1 cellular context compared by ENCODE assay signal in the genomic region with DNA sequence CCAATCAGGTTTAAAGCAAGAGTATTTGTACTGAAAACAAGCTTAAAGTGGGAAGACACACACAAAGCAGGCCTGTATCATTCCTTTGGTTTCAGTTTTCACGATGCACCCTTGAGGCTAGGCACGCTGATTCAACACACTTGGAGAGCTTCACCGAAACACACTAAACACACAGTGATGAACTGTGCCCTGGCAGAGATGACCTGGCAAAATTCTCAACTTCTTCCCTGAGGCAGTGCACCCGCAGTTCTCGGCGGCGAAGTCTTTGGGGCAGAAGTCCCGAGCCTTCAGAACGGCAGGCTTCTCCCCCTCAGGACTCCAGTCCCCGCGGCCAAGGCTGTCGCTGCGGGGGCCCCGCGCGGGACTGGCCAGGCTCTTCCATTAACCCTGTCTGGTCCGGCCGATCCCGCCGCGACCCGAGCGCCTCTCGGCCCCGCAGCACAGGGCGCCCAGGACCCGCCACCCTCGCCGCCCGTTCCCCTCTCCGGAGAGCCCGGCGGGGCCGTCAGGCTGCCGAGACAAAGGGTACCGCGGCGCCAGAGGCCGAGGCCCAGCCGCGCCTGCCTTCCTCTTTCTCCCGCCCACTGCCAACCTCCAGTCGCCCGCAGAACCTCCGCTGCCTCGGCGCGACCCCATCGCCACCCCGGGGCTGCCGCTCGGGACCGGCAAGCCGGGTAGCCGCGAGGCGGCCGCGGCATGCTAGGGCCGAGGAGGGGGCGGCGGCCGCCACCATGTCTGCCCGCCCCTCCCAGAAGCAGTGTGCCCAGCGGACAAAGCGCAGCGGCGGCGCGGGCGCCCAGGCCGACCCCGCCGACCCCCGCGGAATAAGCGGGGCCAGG.
TF ChIP-seq lines count a peak whose summit lies in the region.

No MANE protein-coding gene starts in this region.

TF ChIP-seq in HepG2, 621 proteins besides CTCF, POLR2A, EP300 and RAD21 (continued from another document and continues in another):
- TF ChIP-seq ZNF574 (CRISPR knock-in tag; IDR thresholded peaks at IDR 0.05) (0 out of 2 replicates have a peak, but pooled peaks have one; percentile 9), ZFX (CRISPR knock-in tag; IDR thresholded peaks at IDR 0.05; ENCODE audit: low read depth) (peak; percentile 72), ZNF557 (CRISPR knock-in tag; IDR thresholded peaks at IDR 0.05) (0 out of 2 replicates have a peak, but pooled peaks have one; percentile 25), DNMT3B (CRISPR knock-in tag; conservative IDR thresholded peaks at IDR 0.05) (0 out of 2 replicates have a peak, but pooled peaks have one; percentile 24), DBP (CRISPR knock-in tag; IDR thresholded peaks at IDR 0.05; ENCODE audit: not compliant biosample characterization) (no peak), ZFP37 (CRISPR knock-in tag; IDR thresholded peaks at IDR 0.05; ENCODE audit: borderline replicate concordance) (0 out of 2 replicates have a peak, but pooled peaks have one; percentile 34), TBX2 (CRISPR knock-in tag; IDR thresholded peaks at IDR 0.05; ENCODE audit: borderline replicate concordance) (no peak), POGK (CRISPR knock-in tag; conservative IDR thresholded peaks at IDR 0.05) (peak; percentile 5; the same call in 1 of the 2 replicates), CHCHD3 (CRISPR knock-in tag; IDR thresholded peaks at IDR 0.05) (peak; percentile 74), AKAP8 (CRISPR knock-in tag; IDR thresholded peaks at IDR 0.05) (0 out of 2 replicates have a peak, but pooled peaks have one; percentile 32), HMGA1 (CRISPR knock-in tag; conservative IDR thresholded peaks at IDR 0.05) (no peak), HOMEZ (CRISPR knock-in tag; IDR thresholded peaks at IDR 0.05; ENCODE audit: low read depth) (no peak), ISL2 (CRISPR knock-in tag; IDR thresholded peaks at IDR 0.05) (0 out of 2 replicates have a peak, but pooled peaks have one; percentile 36), KLF16 (CRISPR knock-in tag; IDR thresholded peaks at IDR 0.05) (peak in 1 of 2 experiments; percentile 48; a peak in 1 of 4 replicates), NCOA2 (CRISPR knock-in tag; IDR thresholded peaks at IDR 0.05) (0 out of 2 replicates have a peak, but pooled peaks have one; percentile 21), ZSCAN31 (CRISPR knock-in tag; IDR thresholded peaks at IDR 0.05; ENCODE audit: low read depth) (peak; percentile 12; the same call in 1 of the 2 replicates), ZNF709 (CRISPR knock-in tag; IDR thresholded peaks at IDR 0.05) (peak; percentile 8; the same call in 1 of the 2 replicates), ZFY (CRISPR knock-in tag; IDR thresholded peaks at IDR 0.05) (peak; percentile 49), TMF1 (CRISPR knock-in tag; IDR thresholded peaks at IDR 0.05; ENCODE audit: low read depth) (no peak), BCL6 (CRISPR knock-in tag; IDR thresholded peaks at IDR 0.05) (0 out of 2 replicates have a peak, but pooled peaks have one; percentile 26), ZNF652 (CRISPR knock-in tag; IDR thresholded peaks at IDR 0.05; ENCODE audit: borderline replicate concordance, low read depth) (peak; percentile 71), ZNF749 (CRISPR knock-in tag; IDR thresholded peaks at IDR 0.05; ENCODE audit: borderline replicate concordance) (peak; percentile 77), MAFK (conservative IDR thresholded peaks at IDR 0.05 in 1 of 2, IDR thresholded peaks at IDR 0.05 in 1 of 2; ENCODE audit: low read length in 2 of 2) (0 out of 4 replicates have a peak, but pooled peaks have one; percentile 6 to 54), ZSCAN20 (CRISPR knock-in tag; IDR thresholded peaks at IDR 0.05; ENCODE audit: borderline replicate concordance) (no peak; the same call in 1 of the 2 replicates), ELF3 (CRISPR knock-in tag; IDR thresholded peaks at IDR 0.05) (0 out of 2 replicates have a peak, but pooled peaks have one; percentile 32), TBL1XR1 (IDR thresholded peaks at IDR 0.05; ENCODE audit: borderline replicate concordance, low read length, partially characterized antibody) (no peak), NCOR1 (IDR thresholded peaks at IDR 0.05; ENCODE audit: borderline replicate concordance, low read length) (no peak), ZNF12 (CRISPR knock-in tag; IDR thresholded peaks at IDR 0.05) (0 out of 2 replicates have a peak, but pooled peaks have one; percentile 30), JARID2 (CRISPR knock-in tag; IDR thresholded peaks at IDR 0.05; ENCODE audit: insufficient replicate concordance) (no peak), ZNF558 (CRISPR knock-in tag; IDR thresholded peaks at IDR 0.05; ENCODE audit: borderline replicate concordance) (peak; percentile 74; the same call in 1 of the 2 replicates), XRCC5 (optimal IDR thresholded peaks at IDR 0.05; ENCODE audit: low read length) (no peak), FIP1L1 (IDR thresholded peaks at IDR 0.05; ENCODE audit: borderline replicate concordance, insufficient read depth, low read depth, low read length) (no peak), SOX13 (IDR thresholded peaks at IDR 0.05) (no peak), SOX13 (CRISPR knock-in tag; conservative IDR thresholded peaks at IDR 0.05 in 1 of 2, IDR thresholded peaks at IDR 0.05 in 1 of 2) (peak in 1 of 2 experiments; percentile 21; a peak in 1 of 4 replicates), SRSF9 (IDR thresholded peaks at IDR 0.05; ENCODE audit: borderline replicate concordance, insufficient read depth, low read depth, low read length, poor library complexity, severe bottlenecking) (no peak), RFXAP (CRISPR knock-in tag; IDR thresholded peaks at IDR 0.05; ENCODE audit: borderline replicate concordance) (peak; percentile 53; the same call in 1 of the 2 replicates), YEATS2 (CRISPR knock-in tag; IDR thresholded peaks at IDR 0.05; ENCODE audit: borderline replicate concordance) (peak; percentile 39; the same call in 1 of the 2 replicates), ZNF441 (CRISPR knock-in tag; IDR thresholded peaks at IDR 0.05; ENCODE audit: borderline replicate concordance) (peak; percentile 25; the same call in 1 of the 2 replicates), KDM2A (CRISPR knock-in tag; IDR thresholded peaks at IDR 0.05; ENCODE audit: borderline replicate concordance, low read depth) (0 out of 2 replicates have a peak, but pooled peaks have one; percentile 39)
- TF ChIP-seq, protein P1, sequence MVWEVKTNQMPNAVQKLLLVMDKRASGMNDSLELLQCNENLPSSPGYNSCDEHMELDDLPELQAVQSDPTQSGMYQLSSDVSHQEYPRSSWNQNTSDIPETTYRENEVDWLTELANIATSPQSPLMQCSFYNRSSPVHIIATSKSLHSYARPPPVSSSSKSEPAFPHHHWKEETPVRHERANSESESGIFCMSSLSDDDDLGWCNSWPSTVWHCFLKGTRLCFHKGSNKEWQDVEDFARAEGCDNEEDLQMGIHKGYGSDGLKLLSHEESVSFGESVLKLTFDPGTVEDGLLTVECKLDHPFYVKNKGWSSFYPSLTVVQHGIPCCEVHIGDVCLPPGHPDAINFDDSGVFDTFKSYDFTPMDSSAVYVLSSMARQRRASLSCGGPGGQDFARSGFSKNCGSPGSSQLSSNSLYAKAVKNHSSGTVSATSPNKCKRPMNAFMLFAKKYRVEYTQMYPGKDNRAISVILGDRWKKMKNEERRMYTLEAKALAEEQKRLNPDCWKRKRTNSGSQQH (CRISPR knock-in tag; IDR thresholded peaks at IDR 0.05; ENCODE audit: low read depth): 0 out of 2 replicates have a peak, but pooled peaks have one; percentile 44
- TF ChIP-seq, protein P2, sequence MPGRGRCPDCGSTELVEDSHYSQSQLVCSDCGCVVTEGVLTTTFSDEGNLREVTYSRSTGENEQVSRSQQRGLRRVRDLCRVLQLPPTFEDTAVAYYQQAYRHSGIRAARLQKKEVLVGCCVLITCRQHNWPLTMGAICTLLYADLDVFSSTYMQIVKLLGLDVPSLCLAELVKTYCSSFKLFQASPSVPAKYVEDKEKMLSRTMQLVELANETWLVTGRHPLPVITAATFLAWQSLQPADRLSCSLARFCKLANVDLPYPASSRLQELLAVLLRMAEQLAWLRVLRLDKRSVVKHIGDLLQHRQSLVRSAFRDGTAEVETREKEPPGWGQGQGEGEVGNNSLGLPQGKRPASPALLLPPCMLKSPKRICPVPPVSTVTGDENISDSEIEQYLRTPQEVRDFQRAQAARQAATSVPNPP (CRISPR knock-in tag; IDR thresholded peaks at IDR 0.05): 0 out of 2 replicates have a peak, but pooled peaks have one; percentile 11
- TF ChIP-seq, protein P3, sequence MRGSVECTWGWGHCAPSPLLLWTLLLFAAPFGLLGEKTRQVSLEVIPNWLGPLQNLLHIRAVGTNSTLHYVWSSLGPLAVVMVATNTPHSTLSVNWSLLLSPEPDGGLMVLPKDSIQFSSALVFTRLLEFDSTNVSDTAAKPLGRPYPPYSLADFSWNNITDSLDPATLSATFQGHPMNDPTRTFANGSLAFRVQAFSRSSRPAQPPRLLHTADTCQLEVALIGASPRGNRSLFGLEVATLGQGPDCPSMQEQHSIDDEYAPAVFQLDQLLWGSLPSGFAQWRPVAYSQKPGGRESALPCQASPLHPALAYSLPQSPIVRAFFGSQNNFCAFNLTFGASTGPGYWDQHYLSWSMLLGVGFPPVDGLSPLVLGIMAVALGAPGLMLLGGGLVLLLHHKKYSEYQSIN (CRISPR knock-in tag; IDR thresholded peaks at IDR 0.05; ENCODE audit: borderline replicate concordance): 0 out of 2 replicates have a peak, but pooled peaks have one; percentile 61
- TF ChIP-seq, protein P4, sequence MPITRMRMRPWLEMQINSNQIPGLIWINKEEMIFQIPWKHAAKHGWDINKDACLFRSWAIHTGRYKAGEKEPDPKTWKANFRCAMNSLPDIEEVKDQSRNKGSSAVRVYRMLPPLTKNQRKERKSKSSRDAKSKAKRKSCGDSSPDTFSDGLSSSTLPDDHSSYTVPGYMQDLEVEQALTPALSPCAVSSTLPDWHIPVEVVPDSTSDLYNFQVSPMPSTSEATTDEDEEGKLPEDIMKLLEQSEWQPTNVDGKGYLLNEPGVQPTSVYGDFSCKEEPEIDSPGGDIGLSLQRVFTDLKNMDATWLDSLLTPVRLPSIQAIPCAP (CRISPR knock-in tag; IDR thresholded peaks at IDR 0.05; ENCODE audit: low read depth): peak; percentile 77
- TF ChIP-seq, protein P5, sequence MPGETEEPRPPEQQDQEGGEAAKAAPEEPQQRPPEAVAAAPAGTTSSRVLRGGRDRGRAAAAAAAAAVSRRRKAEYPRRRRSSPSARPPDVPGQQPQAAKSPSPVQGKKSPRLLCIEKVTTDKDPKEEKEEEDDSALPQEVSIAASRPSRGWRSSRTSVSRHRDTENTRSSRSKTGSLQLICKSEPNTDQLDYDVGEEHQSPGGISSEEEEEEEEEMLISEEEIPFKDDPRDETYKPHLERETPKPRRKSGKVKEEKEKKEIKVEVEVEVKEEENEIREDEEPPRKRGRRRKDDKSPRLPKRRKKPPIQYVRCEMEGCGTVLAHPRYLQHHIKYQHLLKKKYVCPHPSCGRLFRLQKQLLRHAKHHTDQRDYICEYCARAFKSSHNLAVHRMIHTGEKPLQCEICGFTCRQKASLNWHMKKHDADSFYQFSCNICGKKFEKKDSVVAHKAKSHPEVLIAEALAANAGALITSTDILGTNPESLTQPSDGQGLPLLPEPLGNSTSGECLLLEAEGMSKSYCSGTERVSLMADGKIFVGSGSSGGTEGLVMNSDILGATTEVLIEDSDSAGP (CRISPR knock-in tag; IDR thresholded peaks at IDR 0.05; ENCODE audit: borderline replicate concordance): peak; percentile 20; the same call in 1 of the 2 replicates
- TF ChIP-seq, protein P6, sequence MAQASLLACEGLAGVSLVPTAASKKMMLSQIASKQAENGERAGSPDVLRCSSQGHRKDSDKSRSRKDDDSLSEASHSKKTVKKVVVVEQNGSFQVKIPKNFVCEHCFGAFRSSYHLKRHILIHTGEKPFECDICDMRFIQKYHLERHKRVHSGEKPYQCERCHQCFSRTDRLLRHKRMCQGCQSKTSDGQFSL (CRISPR knock-in tag; IDR thresholded peaks at IDR 0.05): no peak
